In genomic region chr19:970695-971094, GRCh38 we compare ENCODE assay signal across 10 cellular contexts. TPM values are rescaled to one million over a fixed set of nuclear protein-coding genes. Genes with fewer than 3 reads are reported as not detected.
A peak's percentile ranks its signal among the peaks of the same experiment; 100 is the strongest.
DNase-seq lines count a peak whose midpoint lies in the region; TF ChIP-seq lines count a peak whose summit lies in the region.
"Had no signal": no experiment of that assay in that cellular context is flagged by ENCODE, and none has a peak within 500 bp of the region (broad histone marks: within the 10 kb centered on the region; RNA-seq: fewer than 3 reads in every experiment).

No MANE protein-coding gene starts in this region.

- DNase-seq in ELF-1 (ENCODE audit: low read depth, low spot score), result peak; percentile 77
- no peak for DNase-seq in HL-60 (ENCODE audit: low read depth in 1 of 2, low spot score in 1 of 2)
- no peak for DNase-seq in breast epithelium (ENCODE audit: low spot score in 2 of 2)
- no peak for DNase-seq in nephron progenitor cell
- no peak for DNase-seq in NCI-H1105 treated with DMSO at 0.1 percent for 48 hours (lab: John Stamatoyannopoulos, UW)
- DNase-seq in SW 1271 (lab: John Stamatoyannopoulos, UW), result no peak
- no peak for DNase-seq in NCI-H1436 treated with DMSO at 0.1 percent for 48 hours (lab: John Stamatoyannopoulos, UW)
- no peak for DNase-seq in SIG-M5 treated with dmso at 0.1 percent for 504 hours (lab: John Stamatoyannopoulos, UW; ENCODE audit: unreplicated experiment)
- DNase-seq: SJCRH30 had no signal

- H3K4me3 Mint-ChIP-seq in nephron progenitor cell, result no peak overlapping the region

- H3K27me3 ChIP-seq in HL-60 (ENCODE audit: insufficient read depth, poor library complexity, severe bottlenecking) (no peaks in the 10 kb centered on the region), breast epithelium (no peaks in the 10 kb centered on the region)
- H3K27me3 ChIP-seq: SJCRH30 had no signal

- H3K27ac ChIP-seq in HL-60 (replicated peaks) (no peak overlapping the region), breast epithelium (no peak overlapping the region)
- H3K27ac ChIP-seq: SJCRH30 had no signal

- H3K4me1 Mint-ChIP-seq in nephron progenitor cell, result peaks cover 24% of the 10 kb centered on the region

- H3K27ac Mint-ChIP-seq in nephron progenitor cell, result no peak overlapping the region

- H3K4me1 ChIP-seq in breast epithelium, result no peaks in the 10 kb centered on the region

- H3K9me3 Mint-ChIP-seq in nephron progenitor cell, result peaks cover 29% of the 10 kb centered on the region

- H3K36me3 ChIP-seq in breast epithelium, result peaks cover 3% of the 10 kb centered on the region

- peaks cover 3% of the 10 kb centered on the region for H3K27me3 Mint-ChIP-seq in nephron progenitor cell (ENCODE audit: low read depth, poor library complexity)

- peaks cover 6% of the 10 kb centered on the region in 2 donors for H3K9me3 ChIP-seq in breast epithelium

- H3K4me3 ChIP-seq in HL-60 (replicated peaks; ENCODE audit: insufficient read depth, low read length) (no peak overlapping the region), breast epithelium (no peak overlapping the region)
- H3K4me3 ChIP-seq: mucosa of descending colon, SJCRH30 had no signal

- TF ChIP-seq POLR2A in breast epithelium (IDR thresholded peaks at IDR 0.05), result no peak

- intact Hi-C loops in breast epithelium (cut with DNase I; ENCODE audit: low total_unique reads), result no loop called here

- peak; percentile 3 for TF ChIP-seq CTCF in HL-60 (IDR thresholded peaks at IDR 0.05; ENCODE audit: insufficient read depth, low read length)
- TF ChIP-seq CTCF in breast epithelium (IDR thresholded peaks at IDR 0.05), result peak in 2 of 3 donors; percentile 27 to 45
- peak; percentile 45 for TF ChIP-seq CTCF in nephron progenitor cell (IDR thresholded peaks at IDR 0.05)

- peaks cover 77% of the 10 kb centered on the region for H3K36me3 Mint-ChIP-seq in nephron progenitor cell (ENCODE audit: low read depth)

RNA-seq across cellular contexts. Expression of gene WDR18, which starts 13.4 kb away (rescaled TPM):
- total RNA-seq in breast epithelium, result 10 to 100 TPM; 19.2 to 69.2 (median 49.8) TPM

RNA-seq across cellular contexts. Expression of gene GRIN3B, which starts 29.5 kb away (rescaled TPM):
- 1 to 10 TPM in 1 of 3 donors, not detected in 2; 2.6 TPM for total RNA-seq in breast epithelium
- total RNA-seq: mucosa of descending colon, SJCRH30 had no signal

RNA-seq across cellular contexts. Expression of gene ARID3A, which starts 44.9 kb away (rescaled TPM):
- total RNA-seq in breast epithelium, result 10 to 100 TPM in 1 of 3 donors, 1 to 10 TPM in 2; 3.5 to 11.1 (median 4.8) TPM

RNA-seq across cellular contexts. Expression of gene TMEM259, which starts 50.2 kb away (rescaled TPM):
- 100 to 1,000 TPM; 112 to 156 (median 153) TPM for total RNA-seq in breast epithelium

RNA-seq across cellular contexts. Expression of gene RNU6-2, which starts 50.6 kb away (rescaled TPM):
- not detected for total RNA-seq in breast epithelium
- total RNA-seq: mucosa of descending colon, SJCRH30 had no signal
